ENCODE assay signal across 15 cellular contexts in genomic region chr7:100689230-100690135, GRCh38. TPM values are rescaled to one million over a fixed set of nuclear protein-coding genes. Genes with fewer than 3 reads are reported as not detected.
DNase-seq lines count a peak whose midpoint lies in the region; ATAC-seq and TF ChIP-seq lines count a peak whose summit lies in the region.
"Had no signal": no experiment of that assay in that cellular context is flagged by ENCODE, and none has a peak within 500 bp of the region (broad histone marks: within the 10 kb centered on the region; RNA-seq: fewer than 3 reads in every experiment).

No MANE protein-coding gene starts in this region.

- peaks cover 45% of the 10 kb centered on the region for H3K79me2 ChIP-seq in OCI-LY7 (ENCODE audit: insufficient read depth, low read depth, low read length)

- BruUV-seq in OCI-LY7 (replicated peaks; lab: Mats Ljungman, UMichigan) = no TSS peak

- H3K4me1 ChIP-seq in right lobe of liver (peaks cover 2 to 19% (median 10%) of the 10 kb centered on the region in 4 donors), OCI-LY7 (ENCODE audit: insufficient read depth, low read length, poor library complexity, severe bottlenecking) (peaks cover 25% of the 10 kb centered on the region)

- no peak overlapping the region for H3K4me2 ChIP-seq in OCI-LY7 (ENCODE audit: low read length)

- POLR2A ChIA-PET in OCI-LY7 (lab: Charles Lee) = interaction anchor here (1.0 to 1.1 kb wide), 2 partner anchors 55 to 518 kb away, joined by 3 to 4 read pairs; no protein-coding TSS in a partner anchor

- 87% methylated on average over 4 of the region's 18 CpGs for WGBS in right lobe of liver (ENCODE audit: insufficient coverage, low coverage, low lambda C conversion rate, missing lambda C conversion rate)

- H3K4me3 ChIP-seq in right lobe of liver = no peak overlapping the region
- H3K4me3 ChIP-seq in OCI-LY7 (ENCODE audit: low read depth, low read length, poor library complexity, severe bottlenecking) = no peak overlapping the region

- H3K9me2 ChIP-seq in OCI-LY7 (ENCODE audit: insufficient read depth, low read length) = no peaks in the 10 kb centered on the region

- H2AFZ ChIP-seq in OCI-LY7 (ENCODE audit: low read length) = no peak overlapping the region

- no peaks in the 10 kb centered on the region for H3K9me3 ChIP-seq in right lobe of liver
- no peaks in the 10 kb centered on the region for H3K9me3 ChIP-seq in OCI-LY7 (ENCODE audit: low read length)

- peak overlapping the region; percentile 96 for H3K27ac ChIP-seq in VCaP
- no peak overlapping the region for H3K27ac ChIP-seq in right lobe of liver
- H3K27ac ChIP-seq in OCI-LY7 (ENCODE audit: low read depth, low read length, poor library complexity, severe bottlenecking) = no peak overlapping the region

- CTCF ChIA-PET in OCI-LY7 (lab: Charles Lee; ENCODE audit: unreplicated experiment) = no interaction called here

- no peak for ATAC-seq in left ventricle myocardium superior
- no peak for ATAC-seq in Right ventricle myocardium inferior
- no peak for ATAC-seq in right lobe of liver
- ATAC-seq: stimulated activated naive CD8-positive, alpha-beta T cell treated with anti-CD3 and anti-CD28 coated beads, Interleukin-15, Interleukin-2, amounts not matched to agents 100 U/mL and 50 U/mL, for 24 hours had no signal

- no peak for TF ChIP-seq POLR2A in right lobe of liver (IDR thresholded peaks at IDR 0.05)

- peaks cover 0 to 44% (median 20%) of the 10 kb centered on the region in 4 donors for H3K36me3 ChIP-seq in right lobe of liver
- H3K36me3 ChIP-seq in OCI-LY7 (ENCODE audit: insufficient read depth, low read length) = peaks cover 62% of the 10 kb centered on the region

- peak; percentile 18; the same call in 1 of the 2 replicates for TF ChIP-seq CTCF in VCaP (conservative IDR thresholded peaks at IDR 0.05)
- no peak for TF ChIP-seq CTCF in right lobe of liver (IDR thresholded peaks at IDR 0.05)
- TF ChIP-seq CTCF in OCI-LY7 (conservative IDR thresholded peaks at IDR 0.05; ENCODE audit: low read length) = no peak

- DNase-seq in left ventricle myocardium superior = peak; percentile 31
- DNase-seq in Right ventricle myocardium inferior (ENCODE audit: missing footprints) = no peak
- DNase-seq in right lobe of liver = peak in 2 of 3 donors; percentile 21 to 47
- DNase-seq in RPMI8226 = no peak
- DNase-seq in COLO668 (lab: John Stamatoyannopoulos, UW; ENCODE audit: unreplicated experiment) = no peak
- DNase-seq in NCI-H1105 treated with DMSO at 0.1 percent for 48 hours (lab: John Stamatoyannopoulos, UW) = no peak
- no peak for DNase-seq in OCI-LY7 (ENCODE audit: low spot score)
- DNase-seq: activated CD4-positive, alpha-beta T cell treated with anti-CD3 and anti-CD28 coated beads for 1 hour; hypothalamus; NCI-H1930; NCI-H526 treated with DMSO at 0.1 percent for 48 hours; stimulated activated naive CD8-positive, alpha-beta T cell treated with anti-CD3 and anti-CD28 coated beads, Interleukin-15, Interleukin-2, amounts not matched to agents 100 U/mL and 50 U/mL, for 24 hours had no signal

- H4K20me1 ChIP-seq in OCI-LY7 (ENCODE audit: insufficient read depth, low read length) = peaks cover 18% of the 10 kb centered on the region

- H3K27me3 ChIP-seq in right lobe of liver = no peaks in the 10 kb centered on the region

- intact Hi-C loops in left ventricle myocardium superior (cut with micrococcal nuclease) = no loop called here
- intact Hi-C loops in Right ventricle myocardium inferior (cut with DNase I) = loop anchor here (2.0 to 5.0 kb wide), 5 partner anchors 15 to 222 kb away; partner anchors contain the start of genes FBXO24, LRCH4 and MOSPD3
- intact Hi-C loops in right lobe of liver (cut with DNase I) = loop anchor here (5.0 to 10.0 kb wide), 5 partner anchors 55 to 215 kb away; partner anchors contain the start of genes TSC22D4 (in 2 of the 2) and SAP25 (in 1 of the 2)
- intact Hi-C loops in OCI-LY7 (cut with micrococcal nuclease; ENCODE audit: unreplicated experiment) = loop anchor here (5.0 kb wide), 1 partner anchor 212 kb away; the partner anchor contains the start of gene TSC22D4

RNA-seq across cellular contexts. Expression of gene GIGYF1, which starts 4.6 kb away (rescaled TPM):
- total RNA-seq in left ventricle myocardium superior = 29.4 TPM
- 25.4 TPM for total RNA-seq in Right ventricle myocardium inferior
- 10 to 100 TPM in 4 of 6 experiments, 1 to 10 TPM in 2; 6.6 to 25.1 (median 15.5) TPM for total RNA-seq in right lobe of liver
- total RNA-seq in OCI-LY7 (2014; rRNA removed; shearing (Covaris generic)) = 35.7 and 40.2 TPM in 2 replicates
- total RNA-seq in OCI-LY7 (2022) = 52.0 and 58.8 TPM in 2 replicates

RNA-seq across cellular contexts. Expression of gene GNB2, which starts 15.9 kb away (rescaled TPM):
- total RNA-seq in left ventricle myocardium superior (112 TPM), Right ventricle myocardium inferior (120 TPM), right lobe of liver (100 to 1,000 TPM in 3 of 6 experiments, 10 to 100 TPM in 3; 75.6 to 133 (median 106) TPM), OCI-LY7 (2022) (174 and 180 TPM in 2 replicates)
- total RNA-seq in OCI-LY7 (2014; rRNA removed; shearing (Covaris generic)) = 59.4 and 80.4 TPM in 2 replicates

RNA-seq across cellular contexts. Expression of gene POP7, which starts 16.4 kb away (rescaled TPM):
- 30.0 TPM for total RNA-seq in left ventricle myocardium superior
- 29.2 TPM for total RNA-seq in Right ventricle myocardium inferior
- 10 to 100 TPM; 13.0 to 52.2 (median 29.2) TPM for total RNA-seq in right lobe of liver
- total RNA-seq in OCI-LY7 (2014; rRNA removed; shearing (Covaris generic)) = 82.6 and 94.3 TPM in 2 replicates
- total RNA-seq in OCI-LY7 (2022) = 43.7 and 47.2 TPM in 2 replicates

RNA-seq across cellular contexts. Expression of gene EPO, which starts 30.8 kb away (rescaled TPM):
- total RNA-seq in left ventricle myocardium superior (not detected), Right ventricle myocardium inferior (not detected), right lobe of liver (10 to 100 TPM in 3 of 6 experiments, 1 to 10 TPM in 1, under 1 TPM in 2; 0.20 to 84.5 (median 12.7) TPM), OCI-LY7 (2022) (not detected in 2 replicates)
- 0.13 TPM in 1 of 2 replicates, not detected in the other for total RNA-seq in OCI-LY7 (2014; rRNA removed; shearing (Covaris generic))
- total RNA-seq: fibroblast of lung had no signal

RNA-seq across cellular contexts. Expression of gene ACTL6B, which starts 33.2 kb away (rescaled TPM):
- total RNA-seq in left ventricle myocardium superior (not detected), Right ventricle myocardium inferior (not detected), right lobe of liver (not detected), OCI-LY7 (2022) (not detected in 2 replicates)
- total RNA-seq in OCI-LY7 (2014; rRNA removed; shearing (Covaris generic)) = not detected in 2 replicates
- total RNA-seq: fibroblast of lung, liver had no signal

Comparison
In these comparisons a context has a peak if more than half of its experiments do, and no peak if none do; other contexts are left out.
1. DNase-seq: peak in left ventricle myocardium superior (single experiment) and right lobe of liver (2 of 3); none in Right ventricle myocardium inferior (single experiment), RPMI8226 (single experiment), COLO668 (single experiment), NCI-H1105 treated with DMSO at 0.1 percent for 48 hours (single experiment) and OCI-LY7 (single experiment).